In the genomic region with DNA sequence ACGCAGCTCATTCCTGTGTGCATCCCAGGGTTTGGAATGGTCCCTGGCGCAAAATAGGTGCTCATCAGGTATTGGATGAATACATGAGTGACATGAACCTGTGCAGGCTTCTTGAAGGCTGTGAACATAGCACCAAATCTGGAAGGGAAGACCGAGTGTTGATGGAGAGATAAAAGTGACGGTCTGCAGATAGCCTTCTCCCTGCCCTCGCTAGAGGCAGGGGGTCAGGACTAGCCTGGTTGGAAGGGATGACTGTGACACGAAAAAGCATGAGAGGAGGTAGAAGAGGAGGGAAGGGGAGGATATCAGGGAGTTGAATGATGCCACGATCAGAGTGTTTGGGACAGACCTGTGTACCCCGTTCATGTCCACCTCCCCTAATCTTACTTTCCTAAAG, we compare ENCODE assay signal across 18 cellular contexts.
"Had no signal": no experiment of that assay in that cellular context is flagged by ENCODE, and none has a peak within 500 bp of the region (broad histone marks: within the 10 kb centered on the region; RNA-seq: fewer than 3 reads in every experiment).

No MANE protein-coding gene starts in this region.

- H3K9me3 ChIP-seq: ascending aorta, breast epithelium, gastrocnemius medialis, heart left ventricle, pancreas, uterus had no signal

- H3K27ac ChIP-seq: ascending aorta, dorsolateral prefrontal cortex, neural progenitor cell, pancreas, uterus had no signal

- H2AFZ ChIP-seq: neural progenitor cell had no signal

- H3K9ac ChIP-seq: neural progenitor cell had no signal

- DNase-seq: activated CD4-positive, alpha-beta T cell treated with anti-CD3 and anti-CD28 coated beads, Interleukin-2, amount 50 U/mL, for 1 hour; activated naive CD4-positive, alpha-beta T cell treated with anti-CD3 and anti-CD28 coated beads, Interleukin-2, amount 10 ng/mL, durations not matched to agents 7 days and 5 days; activated T-cell treated with anti-CD3 and anti-CD28 coated beads, Interleukin-2, amount 50 U/mL, for 1 hour; dorsolateral prefrontal cortex; erythroblast; gastrocnemius medialis; left colon; naive B cell; uterus had no signal

- H3K4me3 Mint-ChIP-seq: activated naive CD4-positive, alpha-beta T cell treated with anti-CD3 and anti-CD28 coated beads, Interleukin-2, amount 10 ng/mL, durations not matched to agents 7 days and 5 days; neural progenitor cell; stimulated activated memory B cell treated with anti-CD40 and anti-IgM and Interleukin-4, amounts not matched to agents 10 μg/mL and 1 μg/mL and 100 μg/mL, for 72 hours; T-helper 1 cell treated with Interleukin-12 subunit alpha and Interleukin-12 subunit beta and Interleukin-4 antibody, amounts not matched to agents 30 μg/mL and 1 μg/mL, for 36 hours; WTC11 had no signal

- H3K4me1 ChIP-seq: ascending aorta, neural progenitor cell had no signal

- H3K4me3 ChIP-seq: ascending aorta, breast epithelium, dorsolateral prefrontal cortex, gastrocnemius medialis, heart left ventricle, neural progenitor cell, pancreas, uterus had no signal

- H3K27me3 Mint-ChIP-seq: naive B cell; stimulated activated memory B cell treated with anti-CD40 and anti-IgM and Interleukin-4, amounts not matched to agents 10 μg/mL and 1 μg/mL and 100 μg/mL, for 72 hours had no signal

- FAIRE-seq: pancreas had no signal

- H3K36me3 Mint-ChIP-seq: activated naive CD4-positive, alpha-beta T cell treated with anti-CD3 and anti-CD28 coated beads, Interleukin-2, amount 10 ng/mL, durations not matched to agents 7 days and 5 days; naive B cell; neural progenitor cell; stimulated activated memory B cell treated with anti-CD40 and anti-IgM and Interleukin-4, amounts not matched to agents 10 μg/mL and 1 μg/mL and 100 μg/mL, for 72 hours; WTC11 had no signal

- H3K27me3 ChIP-seq: ascending aorta, breast epithelium, gastrocnemius medialis, heart left ventricle, neural progenitor cell, pancreas, uterus had no signal

- H3K4me1 Mint-ChIP-seq: activated naive CD4-positive, alpha-beta T cell treated with anti-CD3 and anti-CD28 coated beads, Interleukin-2, amount 10 ng/mL, durations not matched to agents 7 days and 5 days had no signal

- H3K36me3 ChIP-seq: ascending aorta, breast epithelium, gastrocnemius medialis, heart left ventricle, neural progenitor cell, pancreas, uterus had no signal

- H3K4me2 ChIP-seq: neural progenitor cell had no signal

- H3K27ac Mint-ChIP-seq: activated naive CD4-positive, alpha-beta T cell treated with anti-CD3 and anti-CD28 coated beads, Interleukin-2, amount 10 ng/mL, durations not matched to agents 7 days and 5 days; activated T-helper 2 cell treated with anti-CD3 and anti-CD28 coated beads, Interferon-gamma antibody, Interleukin-2, Interleukin-4, amounts not matched to agents 10 μg/mL and 5 μg/mL and 100 μg/mL, durations not matched to agents 14 hours and 24 hours and 36 hours; neural progenitor cell; stimulated activated memory B cell treated with anti-CD40 and anti-IgM and Interleukin-4, amounts not matched to agents 10 μg/mL and 1 μg/mL and 100 μg/mL, for 72 hours; T-helper 1 cell treated with Interleukin-12 subunit alpha and Interleukin-12 subunit beta and Interleukin-4 antibody, amounts not matched to agents 30 μg/mL and 1 μg/mL, for 36 hours; WTC11 had no signal

- ATAC-seq: left colon; stimulated activated memory B cell treated with anti-CD40 and anti-IgM and Interleukin-4, amounts not matched to agents 10 μg/mL and 1 μg/mL and 100 μg/mL, for 72 hours; WTC11 had no signal

- H3K9me3 Mint-ChIP-seq: activated naive CD4-positive, alpha-beta T cell treated with anti-CD3 and anti-CD28 coated beads, Interleukin-2, amount 10 ng/mL, durations not matched to agents 7 days and 5 days; activated T-helper 2 cell treated with anti-CD3 and anti-CD28 coated beads, Interferon-gamma antibody, Interleukin-2, Interleukin-4, amounts not matched to agents 10 μg/mL and 5 μg/mL and 100 μg/mL, durations not matched to agents 14 hours and 24 hours and 36 hours; naive B cell; stimulated activated memory B cell treated with anti-CD40 and anti-IgM and Interleukin-4, amounts not matched to agents 10 μg/mL and 1 μg/mL and 100 μg/mL, for 72 hours; T-helper 1 cell treated with Interleukin-12 subunit alpha and Interleukin-12 subunit beta and Interleukin-4 antibody, amounts not matched to agents 30 μg/mL and 1 μg/mL, for 36 hours had no signal
